In the genomic region with DNA sequence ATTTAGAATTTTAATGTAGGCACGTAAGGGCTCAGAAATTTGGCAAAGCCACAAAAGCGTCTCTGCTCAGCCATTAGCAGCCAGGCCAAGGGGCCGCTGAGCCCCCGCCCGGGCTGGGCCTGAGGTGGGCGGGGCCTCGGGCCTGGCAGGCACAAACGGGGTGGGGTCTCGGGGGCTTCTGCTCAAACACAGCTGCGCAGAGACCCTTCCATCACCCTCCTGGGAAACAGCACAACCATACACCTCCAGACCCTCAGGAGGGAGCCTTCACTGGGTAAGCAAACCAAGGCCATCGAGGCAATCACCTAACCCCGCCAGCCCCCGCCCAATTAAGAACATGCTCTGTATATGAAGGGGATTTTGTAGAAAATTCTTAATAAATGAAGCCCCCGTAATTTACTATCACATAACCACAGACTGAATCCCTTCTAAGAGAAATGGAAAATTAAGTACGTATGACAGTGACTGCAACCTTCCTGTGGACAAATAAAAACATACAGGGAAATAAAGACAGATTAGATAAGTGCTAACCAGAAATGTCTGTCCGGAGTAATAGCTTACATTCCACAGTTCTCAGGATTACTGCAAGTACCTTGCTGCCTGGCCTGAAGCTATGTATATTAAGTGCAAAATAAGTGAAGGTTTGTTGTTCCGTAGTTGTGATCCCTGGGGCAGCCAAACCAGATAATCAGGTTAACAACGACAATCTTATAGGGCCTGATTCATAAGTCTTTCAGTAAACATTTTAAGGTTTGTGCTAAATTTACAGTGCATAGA, we compare ENCODE assay signal across 9 cellular contexts. TPM values are rescaled to one million over a fixed set of nuclear protein-coding genes. Genes with fewer than 3 reads are reported as not detected.
A peak's percentile ranks its signal among the peaks of the same experiment; 100 is the strongest.
DNase-seq lines count a peak whose midpoint lies in the region; ATAC-seq, FAIRE-seq and TF ChIP-seq lines count a peak whose summit lies in the region.
"Had no signal": no experiment of that assay in that cellular context is flagged by ENCODE, and none has a peak within 500 bp of the region (broad histone marks: within the 10 kb centered on the region; RNA-seq: fewer than 3 reads in every experiment).

No MANE protein-coding gene starts in this region.

- peak overlapping the region; percentile 93 for H3K4me2 ChIP-seq in astrocyte (ENCODE audit: low read length)
- H3K4me2 ChIP-seq in skeletal muscle satellite cell (ENCODE audit: low read length), result peak overlapping the region; percentile 77

- DNase-seq in HFFc6, result no peak
- no peak for DNase-seq in astrocyte (ENCODE audit: low read depth)
- DNase-seq in iPS-NIHi7 (ENCODE audit: extremely low spot score), result peak; percentile 83
- DNase-seq in sciatic nerve (ENCODE audit: low spot score), result no peak
- no peak for DNase-seq in NCI-H2029 treated with DMSO at 0.1 percent for 48 hours (lab: John Stamatoyannopoulos, UW)

- TF ChIP-seq CTCF in HFFc6 (IDR thresholded peaks at IDR 0.05) (no peak), astrocyte (IDR thresholded peaks at IDR 0.05; ENCODE audit: insufficient read depth, low read depth, low read length) (no peak)

- H3K27ac ChIP-seq in astrocyte (ENCODE audit: low read depth, low read length), result peak overlapping the region; percentile 95

- H4K20me1 ChIP-seq in astrocyte (ENCODE audit: insufficient read depth, low read length), result peaks cover 56% of the 10 kb centered on the region

- H3K4me1 ChIP-seq in astrocyte (ENCODE audit: insufficient read depth, low read length), result peaks cover 36% of the 10 kb centered on the region
- H3K4me1 ChIP-seq in skeletal muscle satellite cell (ENCODE audit: control insufficient read depth, insufficient read depth, low read length), result peaks cover 39% of the 10 kb centered on the region

- intact Hi-C loops in sciatic nerve (cut with DNase I), result no loop called here

- ATAC-seq in HG03280 (IDR thresholded peaks at IDR 0.05; ENCODE audit: unreplicated experiment) (no peak), sciatic nerve (no peak)
- no peak for ATAC-seq in stimulated activated memory B cell treated with anti-CD40 and anti-IgM and Interleukin-4, amounts not matched to agents 10 μg/mL and 1 μg/mL and 100 μg/mL, for 72 hours

- H3K4me3 Mint-ChIP-seq in HFFc6 (peak overlapping the region; percentile 93), astrocyte (ENCODE audit: unreplicated experiment) (peak overlapping the region; percentile 96)
- no peak overlapping the region for H3K4me3 Mint-ChIP-seq in stimulated activated memory B cell treated with anti-CD40 and anti-IgM and Interleukin-4, amounts not matched to agents 10 μg/mL and 1 μg/mL and 100 μg/mL, for 72 hours

- peak overlapping the region; percentile 99 for H3K9ac ChIP-seq in astrocyte (ENCODE audit: low read length)
- peak overlapping the region; percentile 88 for H3K9ac ChIP-seq in skeletal muscle satellite cell (ENCODE audit: low read depth, low read length)

- H3K27ac Mint-ChIP-seq in HFFc6, result peak overlapping the region; percentile 97
- H3K27ac Mint-ChIP-seq in astrocyte (ENCODE audit: unreplicated experiment), result peak overlapping the region; percentile 72
- no peak overlapping the region for H3K27ac Mint-ChIP-seq in stimulated activated memory B cell treated with anti-CD40 and anti-IgM and Interleukin-4, amounts not matched to agents 10 μg/mL and 1 μg/mL and 100 μg/mL, for 72 hours

- H3K4me1 Mint-ChIP-seq in HFFc6 (ENCODE audit: low read depth) (peaks cover 80% of the 10 kb centered on the region), astrocyte (ENCODE audit: low read depth, unreplicated experiment) (peaks cover 44% of the 10 kb centered on the region)
- peaks cover 41% of the 10 kb centered on the region for H3K4me1 Mint-ChIP-seq in stimulated activated memory B cell treated with anti-CD40 and anti-IgM and Interleukin-4, amounts not matched to agents 10 μg/mL and 1 μg/mL and 100 μg/mL, for 72 hours

- H3K36me3 Mint-ChIP-seq in HFFc6 (ENCODE audit: low read depth), result peaks cover 24% of the 10 kb centered on the region
- H3K36me3 Mint-ChIP-seq in astrocyte (ENCODE audit: low read depth, unreplicated experiment), result peaks cover 7% of the 10 kb centered on the region
- peaks cover 6% of the 10 kb centered on the region for H3K36me3 Mint-ChIP-seq in stimulated activated memory B cell treated with anti-CD40 and anti-IgM and Interleukin-4, amounts not matched to agents 10 μg/mL and 1 μg/mL and 100 μg/mL, for 72 hours

- H3K79me2 ChIP-seq in astrocyte (ENCODE audit: insufficient read depth, low read length), result peaks cover 77% of the 10 kb centered on the region

- H3K4me3 ChIP-seq in astrocyte (ENCODE audit: insufficient read depth, low read depth, low read length) (peak overlapping the region; percentile 98), skeletal muscle satellite cell (ENCODE audit: low read length) (peak overlapping the region; percentile 74)

- no peaks in the 10 kb centered on the region for H3K9me3 ChIP-seq in astrocyte (ENCODE audit: insufficient read depth, low read depth, low read length)
- H3K9me3 ChIP-seq in skeletal muscle satellite cell (replicated peaks; ENCODE audit: low read length), result no peaks in the 10 kb centered on the region

- H3K27me3 Mint-ChIP-seq in HFFc6 (ENCODE audit: insufficient read depth), result no peaks in the 10 kb centered on the region
- no peaks in the 10 kb centered on the region for H3K27me3 Mint-ChIP-seq in astrocyte (ENCODE audit: low read depth, unreplicated experiment)
- H3K27me3 Mint-ChIP-seq in stimulated activated memory B cell treated with anti-CD40 and anti-IgM and Interleukin-4, amounts not matched to agents 10 μg/mL and 1 μg/mL and 100 μg/mL, for 72 hours, result no peaks in the 10 kb centered on the region

- H3K36me3 ChIP-seq in astrocyte (ENCODE audit: insufficient read depth, low read length) (no peaks in the 10 kb centered on the region), skeletal muscle satellite cell (ENCODE audit: insufficient read depth, low read length) (no peaks in the 10 kb centered on the region)

- H3K27me3 ChIP-seq in astrocyte (ENCODE audit: insufficient read depth, low read length) (no peaks in the 10 kb centered on the region), skeletal muscle satellite cell (ENCODE audit: control insufficient read depth, insufficient read depth, low read length) (no peaks in the 10 kb centered on the region)

- FAIRE-seq in astrocyte (lab: Jason Lieb, UNC), result no peak
- FAIRE-seq: GM18507 had no signal

- H2AFZ ChIP-seq in astrocyte (ENCODE audit: low read depth, low read length), result no peak overlapping the region

- H3K9me3 Mint-ChIP-seq in HFFc6, result peaks cover 6% of the 10 kb centered on the region; the same call in 1 of the 2 replicates
- H3K9me3 Mint-ChIP-seq in astrocyte (ENCODE audit: unreplicated experiment), result no peaks in the 10 kb centered on the region
- H3K9me3 Mint-ChIP-seq in stimulated activated memory B cell treated with anti-CD40 and anti-IgM and Interleukin-4, amounts not matched to agents 10 μg/mL and 1 μg/mL and 100 μg/mL, for 72 hours, result peaks cover 2% of the 10 kb centered on the region

RNA-seq across cellular contexts. Expression of gene NEDD9, which starts 3.0 kb away (rescaled TPM):
- 10 to 100 TPM; 10.3 to 19.9 (median 12.6) TPM for total RNA-seq in HFFc6 (2021; fragmentation: NEBNext Ultra II Directional; extraction: Animal tissue kit (Norgen Biotek cat#: 25700))
- 37.3 and 39.6 TPM in 2 replicates for total RNA-seq in astrocyte
- 0.22 and 0.25 TPM in 2 replicates for total RNA-seq in skeletal muscle satellite cell (2012; rRNA removed)
- total RNA-seq in sciatic nerve, result 55.4 TPM
